ENCODE assay signal across 18 cellular contexts in the genomic region with DNA sequence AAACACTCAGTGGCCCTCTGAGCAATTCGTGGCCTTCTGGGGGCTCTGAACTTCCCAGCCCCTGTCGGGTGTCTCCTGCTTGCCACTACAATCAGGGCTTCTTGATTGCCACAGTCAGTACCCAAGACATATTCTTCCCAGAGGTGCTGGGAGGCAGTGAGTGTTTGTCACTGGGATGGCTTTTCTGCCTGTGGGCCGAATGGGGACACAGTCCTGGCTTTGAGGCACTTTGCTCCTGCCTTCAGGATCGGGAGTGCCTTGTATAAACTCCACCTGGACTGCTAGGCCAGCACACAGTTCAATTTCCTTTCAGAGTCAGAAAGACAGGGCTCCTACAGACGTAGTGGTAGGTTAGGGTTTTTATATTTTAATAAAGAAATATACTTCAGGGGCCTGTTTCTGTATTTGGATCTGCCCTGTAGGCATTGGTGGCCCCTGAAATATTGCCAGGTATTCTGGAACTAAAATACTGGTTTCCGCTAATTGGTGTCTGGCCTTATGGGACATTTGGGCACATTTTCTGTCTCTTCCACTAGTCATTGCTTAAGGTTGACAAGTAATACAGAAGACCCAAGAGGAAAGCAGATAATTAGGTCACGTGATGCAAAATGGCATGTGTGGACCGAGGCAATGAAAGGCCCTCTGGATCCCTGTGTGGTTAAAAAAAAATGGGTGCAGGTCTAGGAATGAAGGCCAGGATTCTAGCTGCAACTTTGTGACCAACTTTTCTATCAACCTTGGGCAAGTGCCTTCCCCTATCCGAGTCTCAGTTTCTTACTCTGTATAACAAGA.
DNase-seq lines count a peak whose midpoint lies in the region; ATAC-seq and TF ChIP-seq lines count a peak whose summit lies in the region.
"Had no signal": no experiment of that assay in that cellular context is flagged by ENCODE, and none has a peak within 500 bp of the region (broad histone marks: within the 10 kb centered on the region; RNA-seq: fewer than 3 reads in every experiment).

No MANE protein-coding gene starts in this region.

- no peaks in the 10 kb centered on the region for H3K36me3 Mint-ChIP-seq in MCF 10A (ENCODE audit: insufficient read depth, unreplicated experiment)
- H3K36me3 Mint-ChIP-seq in nephron progenitor cell (ENCODE audit: low read depth), result peaks cover 78% of the 10 kb centered on the region
- H3K36me3 Mint-ChIP-seq: CD4-positive, CD25-positive, alpha-beta regulatory T cell; CD8-positive, alpha-beta T cell had no signal

- H3K9me3 ChIP-seq in breast epithelium, result no peaks in the 10 kb centered on the region
- H3K9me3 ChIP-seq: BLaER1, Caco-2, HAP-1 had no signal

- no peaks in the 10 kb centered on the region for H3K4me1 ChIP-seq in breast epithelium
- H3K4me1 ChIP-seq: BLaER1, Caco-2, HAP-1 had no signal

- POLR2A ChIA-PET in MCF 10A (lab: Yijun Ruan, JAX), result no interaction called here

- TF ChIP-seq POLR2A in breast epithelium (IDR thresholded peaks at IDR 0.05), result no peak

- H3K36me3 ChIP-seq in breast epithelium, result no peaks in the 10 kb centered on the region
- H3K36me3 ChIP-seq: HAP-1 had no signal

- no peaks in the 10 kb centered on the region for H3K27me3 ChIP-seq in breast epithelium
- H3K27me3 ChIP-seq: BLaER1 had no signal

- intact Hi-C loops in MCF 10A (cut with micrococcal nuclease), result no loop called here
- intact Hi-C loops in breast epithelium (cut with DNase I; ENCODE audit: low total_unique reads), result no loop called here

- H3K27ac ChIP-seq in breast epithelium, result no peak overlapping the region
- H3K27ac ChIP-seq: 22Rv1, BLaER1, C4-2B had no signal

- no peak for TF ChIP-seq RAD21 in Ishikawa (IDR thresholded peaks at IDR 0.05; ENCODE audit: low read depth)

- H3K4me3 ChIP-seq in breast epithelium, result no peak overlapping the region
- H3K4me3 ChIP-seq: BLaER1, HAP-1 had no signal

- DNase-seq in MCF 10A (ENCODE audit: unreplicated experiment), result no peak
- no peak for DNase-seq in breast epithelium (ENCODE audit: low spot score in 2 of 2)
- DNase-seq in nephron progenitor cell, result no peak
- no peak for DNase-seq in NCI-H82 treated with DMSO at 0.1 percent for 48 hours (lab: John Stamatoyannopoulos, UW; ENCODE audit: unreplicated experiment)
- DNase-seq: CD4-positive, CD25-positive, alpha-beta regulatory T cell; CD8-positive, alpha-beta T cell; DMS153; DND-41; GOT3; HFFc6 had no signal

- H3K27me3 Mint-ChIP-seq in MCF 10A (ENCODE audit: insufficient read depth, unreplicated experiment), result no peaks in the 10 kb centered on the region
- no peaks in the 10 kb centered on the region for H3K27me3 Mint-ChIP-seq in nephron progenitor cell (ENCODE audit: low read depth, poor library complexity)
- H3K27me3 Mint-ChIP-seq: B cell; CD4-positive, CD25-positive, alpha-beta regulatory T cell had no signal

- BruUV-seq in MCF 10A (replicated peaks; lab: Mats Ljungman, UMichigan), result no TSS peak

- CTCF ChIA-PET in MCF 10A (lab: Yijun Ruan, JAX), result no interaction called here

- no peak for TF ChIP-seq CTCF in MCF 10A (IDR thresholded peaks at IDR 0.05; ENCODE audit: unreplicated experiment)
- no peak for TF ChIP-seq CTCF in breast epithelium (IDR thresholded peaks at IDR 0.05)
- no peak for TF ChIP-seq CTCF in nephron progenitor cell (IDR thresholded peaks at IDR 0.05)

- H3K9me3 Mint-ChIP-seq in MCF 10A (ENCODE audit: unreplicated experiment), result no peaks in the 10 kb centered on the region
- H3K9me3 Mint-ChIP-seq in nephron progenitor cell, result no peaks in the 10 kb centered on the region
- H3K9me3 Mint-ChIP-seq: CD8-positive, alpha-beta T cell; HFFc6 had no signal

- H3K4me3 Mint-ChIP-seq in MCF 10A (ENCODE audit: unreplicated experiment) (no peak overlapping the region), nephron progenitor cell (no peak overlapping the region)
- H3K4me3 Mint-ChIP-seq: B cell; CD4-positive, CD25-positive, alpha-beta regulatory T cell; CD8-positive, alpha-beta T cell; HFFc6 had no signal

- TF ChIP-seq EP300 in Ishikawa (IDR thresholded peaks at IDR 0.05; ENCODE audit: borderline replicate concordance), result no peak

- no peak for ATAC-seq in GM18858 (IDR thresholded peaks at IDR 0.05; ENCODE audit: unreplicated experiment)
- ATAC-seq: CD8-positive, alpha-beta T cell had no signal

- H3K27ac Mint-ChIP-seq in MCF 10A (ENCODE audit: low read depth, unreplicated experiment) (peak overlapping the region; percentile 27), nephron progenitor cell (peak overlapping the region; percentile 43)
- H3K27ac Mint-ChIP-seq: B cell; CD4-positive, CD25-positive, alpha-beta regulatory T cell; CD8-positive, alpha-beta T cell; HFFc6 had no signal

- H3K4me1 Mint-ChIP-seq in MCF 10A (ENCODE audit: insufficient read depth, unreplicated experiment) (no peaks in the 10 kb centered on the region), nephron progenitor cell (no peaks in the 10 kb centered on the region)
- H3K4me1 Mint-ChIP-seq: B cell; CD4-positive, CD25-positive, alpha-beta regulatory T cell had no signal

TF ChIP-seq in Ishikawa, 13 proteins besides CTCF, POLR2A, EP300 and RAD21:
- TF ChIP-seq TEAD4 (IDR thresholded peaks at IDR 0.05) (no peak), NFIC (IDR thresholded peaks at IDR 0.05) (no peak)
- TF ChIP-seq, protein P1, sequence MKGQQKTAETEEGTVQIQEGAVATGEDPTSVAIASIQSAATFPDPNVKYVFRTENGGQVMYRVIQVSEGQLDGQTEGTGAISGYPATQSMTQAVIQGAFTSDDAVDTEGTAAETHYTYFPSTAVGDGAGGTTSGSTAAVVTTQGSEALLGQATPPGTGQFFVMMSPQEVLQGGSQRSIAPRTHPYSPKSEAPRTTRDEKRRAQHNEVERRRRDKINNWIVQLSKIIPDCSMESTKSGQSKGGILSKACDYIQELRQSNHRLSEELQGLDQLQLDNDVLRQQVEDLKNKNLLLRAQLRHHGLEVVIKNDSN (IDR thresholded peaks at IDR 0.05), result peak; percentile 40; the same call in 1 of the 2 replicates
